Comparison of ENCODE assay signal across 29 cellular contexts in genomic region chr1:234289538-234290305, GRCh38.
"Had no signal": no experiment of that assay in that cellular context is flagged by ENCODE, and none has a peak within 500 bp of the region (broad histone marks: within the 10 kb centered on the region; RNA-seq: fewer than 3 reads in every experiment).

No MANE protein-coding gene starts in this region.

- H3K9me3 ChIP-seq: ascending aorta, colonic mucosa had no signal

- FAIRE-seq: frontal cortex had no signal

- DNase-seq: activated CD4-positive, alpha-beta memory T cell treated with anti-CD3 and anti-CD28 coated beads, Interleukin-2, amount 10 ng/mL, durations not matched to agents 7 days and 5 days; activated CD4-positive, alpha-beta T cell treated with anti-CD3 and anti-CD28 coated beads for 1 hour; activated CD4-positive, alpha-beta T cell treated with anti-CD3 and anti-CD28 coated beads for 4 hours; activated CD4-positive, alpha-beta T cell treated with anti-CD3 and anti-CD28 coated beads, Interleukin-2, amount 10 ng/mL, durations not matched to agents 7 days and 5 days; activated CD4-positive, alpha-beta T cell treated with anti-CD3 and anti-CD28 coated beads, Interleukin-2, amount 50 U/mL, for 4 hours; activated CD8-positive, alpha-beta memory T cell treated with anti-CD3 and anti-CD28 coated beads, Interleukin-2, amount 50 U/mL, for 48 hours; activated gamma-delta T cell; activated naive CD4-positive, alpha-beta T cell; activated naive CD4-positive, alpha-beta T cell treated with anti-CD3 and anti-CD28 coated beads, Interleukin-2, amount 10 ng/mL, durations not matched to agents 7 days and 5 days; activated naive CD8-positive, alpha-beta T cell treated with anti-CD3 and anti-CD28 coated beads, Interleukin-2, amount 10 ng/mL, durations not matched to agents 7 days and 5 days; activated T-cell treated with anti-CD3 and anti-CD28 coated beads for 4 hours; activated T-cell treated with anti-CD3 and anti-CD28 coated beads, Interleukin-2, amount 50 U/mL, for 24 hours; activated T-cell treated with anti-CD3 and anti-CD28 coated beads, Interleukin-2, amount 50 U/mL, for 72 hours; central memory CD4-positive, alpha-beta T cell; cerebellar nuclear complex; colonic mucosa; effector CD8-positive, alpha-beta T cell; foreskin fibroblast; glutamatergic neuron; heart left ventricle; hypothalamus had no signal

- ATAC-seq: activated naive CD4-positive, alpha-beta T cell treated with anti-CD3 and anti-CD28 coated beads, Interleukin-2, amount 50 U/mL, for 72 hours; activated T-cell treated with anti-CD3 and anti-CD28 coated beads, Interleukin-2, amount 50 U/mL, for 72 hours; esophagus mucosa; heart left ventricle; WTC11 had no signal

- H3K27ac ChIP-seq: ascending aorta, breast epithelium, cardiac muscle cell, colonic mucosa, heart left ventricle, VCaP had no signal

- H3K36me3 ChIP-seq: ascending aorta, breast epithelium, cardiac muscle cell, colonic mucosa, heart left ventricle had no signal

- H3K27me3 ChIP-seq: ascending aorta, breast epithelium, cardiac muscle cell, colonic mucosa had no signal

- H3K4me3 ChIP-seq: ascending aorta, breast epithelium, cardiac muscle cell, colonic mucosa, heart left ventricle had no signal

- H3K4me1 ChIP-seq: ascending aorta, breast epithelium, colonic mucosa, heart left ventricle had no signal
